Comparison of ENCODE assay signal across 26 cellular contexts in genomic region chr5:35430381-35431162, GRCh38.
DNase-seq lines count a peak whose midpoint lies in the region; ATAC-seq, FAIRE-seq and TF ChIP-seq lines count a peak whose summit lies in the region.
"Had no signal": no experiment of that assay in that cellular context is flagged by ENCODE, and none has a peak within 500 bp of the region (broad histone marks: within the 10 kb centered on the region; RNA-seq: fewer than 3 reads in every experiment).

No MANE protein-coding gene starts in this region.

- H4K20me1 ChIP-seq in mammary epithelial cell (ENCODE audit: insufficient read depth, low read length) (no peaks in the 10 kb centered on the region), keratinocyte (ENCODE audit: control insufficient read depth, extremely low read depth, insufficient read depth, low read length) (no peaks in the 10 kb centered on the region)
- H4K20me1 ChIP-seq: BLaER1 had no signal

- H2AFZ ChIP-seq in mammary epithelial cell (ENCODE audit: low read depth, low read length): no peak overlapping the region
- no peak overlapping the region for H2AFZ ChIP-seq in keratinocyte (ENCODE audit: control insufficient read depth, low read length)
- H2AFZ ChIP-seq: parathyroid adenoma had no signal

- no peaks in the 10 kb centered on the region for H3K27me3 ChIP-seq in mammary epithelial cell (ENCODE audit: insufficient read depth, low read length)
- no peaks in the 10 kb centered on the region for H3K27me3 ChIP-seq in keratinocyte (ENCODE audit: control insufficient read depth, extremely low read depth, insufficient read depth, low read length)
- no peaks in the 10 kb centered on the region for H3K27me3 ChIP-seq in upper lobe of right lung
- no peaks in the 10 kb centered on the region for H3K27me3 ChIP-seq in right cardiac atrium (ENCODE audit: control insufficient read depth, insufficient read depth)
- H3K27me3 ChIP-seq: BLaER1, esophagus squamous epithelium, SJCRH30 had no signal

- POLR2A ChIA-PET in MCF 10A (lab: Yijun Ruan, JAX): no interaction called here

- no peaks in the 10 kb centered on the region for H3K36me3 Mint-ChIP-seq in MCF 10A (ENCODE audit: insufficient read depth, unreplicated experiment)
- H3K36me3 Mint-ChIP-seq: activated naive CD8-positive, alpha-beta T cell treated with anti-CD3 and anti-CD28 coated beads for 36 hours; natural killer cell treated with Interleukin-12 subunit alpha and Interleukin-12 subunit beta and Interleukin-15 and Interleukin-18, amount 100 ng/mL, for 72 hours had no signal

- peak; percentile 78 for FAIRE-seq in keratinocyte (lab: Jason Lieb, UNC)
- no peak for FAIRE-seq in RCC 7860 (lab: Jason Lieb, UNC)
- FAIRE-seq: A549 had no signal

- no TSS peak for BruUV-seq in mammary epithelial cell (replicated peaks; lab: Mats Ljungman, UMichigan)
- BruUV-seq in MCF 10A (replicated peaks; lab: Mats Ljungman, UMichigan): no TSS peak

- H3K79me2 ChIP-seq in mammary epithelial cell (ENCODE audit: insufficient read depth, low read length): no peaks in the 10 kb centered on the region
- H3K79me2 ChIP-seq in keratinocyte (ENCODE audit: control insufficient read depth, insufficient read depth, low read length): no peaks in the 10 kb centered on the region
- H3K79me2 ChIP-seq: parathyroid adenoma had no signal

- in situ Hi-C loops in mammary epithelial cell (cut with MboI; ENCODE audit: low sequenced_read_pairs in 2 of 2) (no loop called here), SK-MEL-5 (cut with HindIII; ENCODE audit: low pct_unique_long_range_greater_than_20kb, low sequenced_read_pairs) (no loop called here)

- no peaks in the 10 kb centered on the region for H3K9me1 ChIP-seq in keratinocyte (ENCODE audit: control insufficient read depth, extremely low read depth, insufficient read depth, low read length)

- DNase-seq in mammary epithelial cell: peak; percentile 4
- no peak for DNase-seq in MCF 10A (ENCODE audit: unreplicated experiment)
- peak; percentile 37 for DNase-seq in SK-MEL-5 (ENCODE audit: low read depth, low spot score)
- no peak for DNase-seq in keratinocyte (ENCODE audit: low read depth, low spot score)
- DNase-seq in upper lobe of right lung: no peak
- DNase-seq in RCC 7860 (ENCODE audit: low spot score): no peak
- DNase-seq in right cardiac atrium: no peak
- DNase-seq: activated CD4-positive, alpha-beta T cell treated with anti-CD3 and anti-CD28 coated beads, Interleukin-2, amount 50 U/mL, for 1 hour; activated naive CD8-positive, alpha-beta T cell treated with anti-CD3 and anti-CD28 coated beads for 36 hours; Calu3; effector CD4-positive, alpha-beta T cell; esophagus squamous epithelium; left cardiac atrium; NCI-H146; NCI-H2171 treated with DMSO at 0.1 percent for 48 hours; NCI-H774; SJCRH30; stimulated activated CD8-positive, alpha-beta memory T cell treated with anti-CD3 and anti-CD28 coated beads, Interleukin-4, amount 100 ng/mL, for 48 hours had no signal

- intact Hi-C loops in mammary epithelial cell (cut with micrococcal nuclease) (no loop called here), MCF 10A (cut with micrococcal nuclease) (no loop called here), upper lobe of right lung (cut with DNase I) (no loop called here), right cardiac atrium (cut with DNase I) (no loop called here)

- dilution Hi-C loops in mammary epithelial cell (cut with HindIII; ENCODE audit: low sequenced_read_pairs): no loop called here
- dilution Hi-C loops in keratinocyte (cut with MboI; ENCODE audit: extremely low pct_ligation_motif_present, low sequenced_read_pairs): no loop called here

- H3K9me3 ChIP-seq in mammary epithelial cell (replicated peaks; ENCODE audit: insufficient read depth, low read length) (no peaks in the 10 kb centered on the region), keratinocyte (ENCODE audit: control insufficient read depth, low read depth, low read length) (no peaks in the 10 kb centered on the region), upper lobe of right lung (no peaks in the 10 kb centered on the region), right cardiac atrium (ENCODE audit: control insufficient read depth, low read length) (no peaks in the 10 kb centered on the region)
- H3K9me3 ChIP-seq: A549, BLaER1, esophagus squamous epithelium, SJCRH30 had no signal

- CTCF ChIA-PET in mammary epithelial cell (lab: Charles Lee; ENCODE audit: low non-redundant PET): no interaction called here
- CTCF ChIA-PET in MCF 10A (lab: Yijun Ruan, JAX): interaction anchor here (0.8 kb wide), 1 partner anchor 69 kb away, joined by 4 read pairs; no protein-coding TSS in a partner anchor

- no peaks in the 10 kb centered on the region for H3K9me3 Mint-ChIP-seq in MCF 10A (ENCODE audit: unreplicated experiment)
- H3K9me3 Mint-ChIP-seq: activated naive CD8-positive, alpha-beta T cell treated with anti-CD3 and anti-CD28 coated beads for 36 hours; activated T-helper 2 cell treated with anti-CD3 and anti-CD28 coated beads, Interferon-gamma antibody, Interleukin-2, Interleukin-4, amounts not matched to agents 10 μg/mL and 5 μg/mL and 100 μg/mL, durations not matched to agents 14 hours and 24 hours and 36 hours; T-helper 1 cell treated with Interleukin-12 subunit alpha and Interleukin-12 subunit beta and Interleukin-4 antibody, amounts not matched to agents 30 μg/mL and 1 μg/mL, for 36 hours had no signal

- no peak overlapping the region for H3K27ac Mint-ChIP-seq in MCF 10A (ENCODE audit: low read depth, unreplicated experiment)
- H3K27ac Mint-ChIP-seq: activated naive CD8-positive, alpha-beta T cell treated with anti-CD3 and anti-CD28 coated beads for 36 hours; activated T-helper 2 cell treated with anti-CD3 and anti-CD28 coated beads, Interferon-gamma antibody, Interleukin-2, Interleukin-4, amounts not matched to agents 10 μg/mL and 5 μg/mL and 100 μg/mL, durations not matched to agents 14 hours and 24 hours and 36 hours; natural killer cell treated with Interleukin-12 subunit alpha and Interleukin-12 subunit beta and Interleukin-15 and Interleukin-18, amount 100 ng/mL, for 72 hours; T-helper 1 cell treated with Interleukin-12 subunit alpha and Interleukin-12 subunit beta and Interleukin-4 antibody, amounts not matched to agents 30 μg/mL and 1 μg/mL, for 36 hours had no signal

- peaks cover 56% of the 10 kb centered on the region for H3K27me3 Mint-ChIP-seq in MCF 10A (ENCODE audit: insufficient read depth, unreplicated experiment)

- TF ChIP-seq CTCF in mammary epithelial cell (conservative IDR thresholded peaks at IDR 0.05 in 1 of 2, IDR thresholded peaks at IDR 0.05 in 1 of 2; ENCODE audit: extremely low read depth in 1 of 2, insufficient read depth in 1 of 2, low read depth in 1 of 2, low read length in 2 of 2): no peak
- TF ChIP-seq CTCF in MCF 10A (IDR thresholded peaks at IDR 0.05; ENCODE audit: unreplicated experiment): no peak
- no peak for TF ChIP-seq CTCF in keratinocyte (optimal IDR thresholded peaks at IDR 0.05 in 1 of 3, IDR thresholded peaks at IDR 0.05 in 1 of 3, conservative IDR thresholded peaks at IDR 0.05 in 1 of 3; ENCODE audit: extremely low read depth in 1 of 3, insufficient read depth in 2 of 3, low read length in 3 of 3)
- no peak for TF ChIP-seq CTCF in upper lobe of right lung (IDR thresholded peaks at IDR 0.05)

- peak; percentile 37 for ATAC-seq in upper lobe of right lung
- ATAC-seq in HG03354 (IDR thresholded peaks at IDR 0.05; ENCODE audit: poor library complexity, severe bottlenecking, unreplicated experiment): no peak
- no peak for ATAC-seq in right cardiac atrium
- ATAC-seq: A549; left cardiac atrium; natural killer cell treated with Interleukin-12 subunit alpha and Interleukin-12 subunit beta and Interleukin-15 and Interleukin-18, amount 100 ng/mL, for 72 hours; sciatic nerve had no signal

- H3K9ac ChIP-seq in mammary epithelial cell (ENCODE audit: insufficient read depth, low read length): no peak overlapping the region
- H3K9ac ChIP-seq in keratinocyte (ENCODE audit: control insufficient read depth, extremely low read depth, insufficient read depth, low read length): no peak overlapping the region
- H3K9ac ChIP-seq: BLaER1, parathyroid adenoma had no signal

- 49% methylated on average over 5 of the region's 5 CpGs for WGBS in mammary epithelial cell (ENCODE audit: low coverage, missing lambda C conversion rate)
- 73% methylated on average over 5 of the region's 5 CpGs for WGBS in right cardiac atrium

- H3K4me2 ChIP-seq in mammary epithelial cell (ENCODE audit: insufficient read depth, low read depth, low read length) (no peak overlapping the region), keratinocyte (ENCODE audit: control insufficient read depth, extremely low read depth, insufficient read depth, low read depth, low read length) (peak overlapping the region; percentile 39)
- H3K4me2 ChIP-seq: A549, BLaER1 had no signal

- H3K4me1 Mint-ChIP-seq in MCF 10A (ENCODE audit: insufficient read depth, unreplicated experiment): no peaks in the 10 kb centered on the region
- H3K4me1 Mint-ChIP-seq: activated naive CD8-positive, alpha-beta T cell treated with anti-CD3 and anti-CD28 coated beads for 36 hours had no signal

- H3K27ac ChIP-seq in mammary epithelial cell (ENCODE audit: insufficient read depth, low read depth, low read length) (no peak overlapping the region), keratinocyte (ENCODE audit: control insufficient read depth, insufficient read depth, low read length) (peak overlapping the region; percentile 36), upper lobe of right lung (no peak overlapping the region), right cardiac atrium (ENCODE audit: low read length) (no peak overlapping the region)
- H3K27ac ChIP-seq: A549, BLaER1, parathyroid adenoma, SJCRH30 had no signal

- H3K4me3 Mint-ChIP-seq in MCF 10A (ENCODE audit: unreplicated experiment): no peak overlapping the region
- H3K4me3 Mint-ChIP-seq: activated naive CD8-positive, alpha-beta T cell treated with anti-CD3 and anti-CD28 coated beads for 36 hours; natural killer cell treated with Interleukin-12 subunit alpha and Interleukin-12 subunit beta and Interleukin-15 and Interleukin-18, amount 100 ng/mL, for 72 hours; T-helper 1 cell treated with Interleukin-12 subunit alpha and Interleukin-12 subunit beta and Interleukin-4 antibody, amounts not matched to agents 30 μg/mL and 1 μg/mL, for 36 hours had no signal

- no peaks in the 10 kb centered on the region for H3K36me3 ChIP-seq in mammary epithelial cell (ENCODE audit: insufficient read depth, low read length)
- H3K36me3 ChIP-seq in keratinocyte (ENCODE audit: control insufficient read depth in 2 of 2, extremely low read depth in 1 of 2, insufficient read depth in 2 of 2, low read length in 2 of 2): no peaks in the 10 kb centered on the region
- no peaks in the 10 kb centered on the region for H3K36me3 ChIP-seq in upper lobe of right lung
- H3K36me3 ChIP-seq: BLaER1, esophagus squamous epithelium, SJCRH30 had no signal

- H3K4me1 ChIP-seq in mammary epithelial cell (ENCODE audit: insufficient read depth, low read length): no peaks in the 10 kb centered on the region
- peaks cover 8% of the 10 kb centered on the region for H3K4me1 ChIP-seq in keratinocyte (ENCODE audit: control insufficient read depth, extremely low read depth, insufficient read depth, low read length)
- H3K4me1 ChIP-seq in upper lobe of right lung: no peaks in the 10 kb centered on the region
- H3K4me1 ChIP-seq in right cardiac atrium (ENCODE audit: control insufficient read depth, insufficient read depth, low read length): no peaks in the 10 kb centered on the region
- H3K4me1 ChIP-seq: A549, BLaER1, parathyroid adenoma, SJCRH30 had no signal

- H3K4me3 ChIP-seq in mammary epithelial cell (replicated peaks in 1 of 3; ENCODE audit: insufficient read depth in 1 of 3, low read depth in 2 of 3, low read length in 3 of 3) (no peak overlapping the region), keratinocyte (ENCODE audit: control insufficient read depth in 2 of 3, extremely low read depth in 1 of 3, insufficient read depth in 2 of 3, low read depth in 1 of 3, low read length in 3 of 3) (no peak overlapping the region), upper lobe of right lung (no peak overlapping the region), right cardiac atrium (ENCODE audit: low read length) (no peak overlapping the region)
- H3K4me3 ChIP-seq: A549, BLaER1, esophagus squamous epithelium, SJCRH30 had no signal

Comparison
In these comparisons a context has a peak if more than half of its experiments do, and no peak if none do; other contexts are left out.
1. DNase-seq: peak in mammary epithelial cell (single experiment) and SK-MEL-5 (single experiment); none in MCF 10A (single experiment), keratinocyte (single experiment), upper lobe of right lung (single experiment), RCC 7860 (single experiment) and right cardiac atrium (0 of 3).